In the genomic region with DNA sequence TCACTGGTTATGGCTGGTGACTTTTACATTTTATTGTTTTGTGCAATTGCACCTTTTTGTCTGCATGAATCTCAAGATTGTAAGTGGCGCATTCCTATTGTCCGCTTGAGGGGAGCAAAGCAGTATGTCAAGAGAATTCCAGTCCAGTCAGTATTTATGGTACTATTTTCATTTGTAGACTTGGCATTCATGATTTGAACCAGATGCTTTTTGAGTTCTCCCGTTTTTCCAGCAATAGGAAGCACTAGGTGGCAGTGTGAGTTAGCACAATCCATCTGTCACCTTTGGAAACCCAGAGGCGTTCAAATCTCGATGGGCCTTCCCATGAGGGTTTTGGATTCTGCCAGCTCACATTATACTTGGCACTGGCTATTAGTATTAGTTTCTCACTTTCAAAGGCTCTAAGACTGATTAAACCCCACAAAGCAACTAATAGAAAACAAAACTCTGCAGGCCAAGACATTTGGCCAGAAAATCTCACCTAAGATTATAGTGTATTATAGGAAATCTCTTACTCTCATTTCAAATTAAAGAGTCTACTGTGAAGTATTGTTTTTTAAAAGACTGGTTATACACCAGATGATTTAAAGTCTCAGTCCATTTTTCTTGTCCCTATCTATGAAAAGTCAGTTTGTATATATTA, we compare ENCODE assay signal across 8 cellular contexts. TPM values are rescaled to one million over a fixed set of nuclear protein-coding genes. Genes with fewer than 3 reads are reported as not detected.
DNase-seq lines count a peak whose midpoint lies in the region; ATAC-seq and TF ChIP-seq lines count a peak whose summit lies in the region.

No MANE protein-coding gene starts in this region.

- H3K4me3 Mint-ChIP-seq in chondrocyte (ENCODE audit: unreplicated experiment), result peak overlapping the region; percentile 86

- no peak for ATAC-seq in HG02981 (IDR thresholded peaks at IDR 0.05; ENCODE audit: unreplicated experiment)
- no peak for ATAC-seq in HG02763 (IDR thresholded peaks at IDR 0.05; ENCODE audit: unreplicated experiment)

- H3K9me3 Mint-ChIP-seq in chondrocyte (ENCODE audit: low read depth), result no peaks in the 10 kb centered on the region

- no peak overlapping the region for H3K27ac ChIP-seq in substantia nigra (ENCODE audit: low read depth, low read length, poor library complexity, severe bottlenecking)

- peak; percentile 94 for TF ChIP-seq CTCF in chondrocyte (IDR thresholded peaks at IDR 0.05)

- peaks cover 43% of the 10 kb centered on the region for H3K36me3 Mint-ChIP-seq in chondrocyte (ENCODE audit: low read depth)

- peak overlapping the region; percentile 82 for H3K27ac Mint-ChIP-seq in chondrocyte (ENCODE audit: unreplicated experiment)

- H3K4me1 Mint-ChIP-seq in chondrocyte (ENCODE audit: low read depth), result peaks cover 67% of the 10 kb centered on the region

- H3K27me3 Mint-ChIP-seq in chondrocyte (ENCODE audit: low read depth), result no peaks in the 10 kb centered on the region

- peak; percentile 83 for DNase-seq in DMS 273 treated with DMSO at 0.1 percent for 48 hours (lab: John Stamatoyannopoulos, UW)
- DNase-seq in HS-5 (ENCODE audit: low read depth), result peak; percentile 50
- peak; percentile 85 for DNase-seq in NCI-H748 (lab: John Stamatoyannopoulos, UW; ENCODE audit: unreplicated experiment)
- DNase-seq in chondrocyte (ENCODE audit: low spot score), result no peak
- peak; percentile 91 for DNase-seq in left kidney (ENCODE audit: low read depth, low spot score)
- peak in 35 of 49 donors; percentile 4 to 69 (median 34) for DNase-seq in substantia nigra (lab: John Stamatoyannopoulos, UW)

RNA-seq across cellular contexts. Expression of gene DACT1, which starts 2.2 kb away (rescaled TPM):
- total RNA-seq in chondrocyte, result 120 to 326 TPM (median 318 TPM) in 3 replicates
